ENCODE assay signal across 26 cellular contexts in the genomic region with DNA sequence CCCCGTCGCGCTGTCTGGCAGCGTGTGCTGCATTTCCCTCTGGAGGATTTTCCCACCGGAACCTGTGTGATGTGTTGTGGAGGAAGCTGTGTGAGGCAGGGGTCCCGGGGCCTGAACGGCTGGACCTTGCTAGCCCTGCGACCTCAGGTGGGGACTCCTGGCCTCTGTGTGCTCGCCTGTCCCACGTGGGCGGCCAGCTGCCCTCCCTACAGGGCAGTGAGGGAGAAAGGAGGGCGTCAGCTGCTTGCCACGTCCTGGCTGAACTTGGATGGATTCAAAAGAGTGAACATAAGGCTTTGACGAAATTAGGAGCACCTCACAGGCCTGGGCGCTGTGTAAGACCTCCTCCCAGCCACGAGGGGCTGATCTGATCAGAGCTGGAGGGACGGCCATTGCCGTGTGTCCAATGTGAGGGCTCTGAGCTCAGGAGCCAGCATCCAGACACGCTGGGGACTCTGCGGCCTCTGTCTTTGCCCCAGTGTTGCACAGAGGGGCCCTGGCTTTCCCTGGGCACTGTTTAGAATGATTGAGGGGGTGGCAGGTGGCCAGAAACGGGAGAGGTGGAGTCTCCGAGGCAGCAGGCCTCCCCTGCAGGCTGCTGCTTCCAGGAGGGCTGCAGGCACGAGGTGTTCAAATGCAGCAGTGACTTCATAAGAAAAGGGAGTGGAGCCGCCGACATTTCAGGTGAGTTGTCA. TPM values are rescaled to one million over a fixed set of nuclear protein-coding genes. Genes with fewer than 3 reads are reported as not detected.
DNase-seq lines count a peak whose midpoint lies in the region; ATAC-seq, FAIRE-seq and TF ChIP-seq lines count a peak whose summit lies in the region.
"Had no signal": no experiment of that assay in that cellular context is flagged by ENCODE, and none has a peak within 500 bp of the region (broad histone marks: within the 10 kb centered on the region; RNA-seq: fewer than 3 reads in every experiment).

No MANE protein-coding gene starts in this region.

- no peaks in the 10 kb centered on the region for H3K27me3 ChIP-seq in endodermal cell (ENCODE audit: control insufficient read depth, insufficient read depth, low read length, poor library complexity, severe bottlenecking)
- H3K27me3 ChIP-seq: dorsolateral prefrontal cortex, ovary had no signal

- ATAC-seq in GM19324 (IDR thresholded peaks at IDR 0.05; ENCODE audit: low FRiP score, unreplicated experiment) = no peak
- ATAC-seq: activated CD8-positive, alpha-beta T cell treated with anti-CD3 and anti-CD28 coated beads, Interleukin-2, amount 10 ng/mL, durations not matched to agents 7 days and 5 days; activated T-cell treated with anti-CD3 and anti-CD28 coated beads, Interleukin-2, amount 50 U/mL, for 72 hours; naive thymus-derived CD8-positive, alpha-beta T cell had no signal

- TF ChIP-seq POLR2A in H54 (IDR thresholded peaks at IDR 0.05; ENCODE audit: low read depth, low read length) = no peak

- no peaks in the 10 kb centered on the region for H3K4me1 ChIP-seq in endodermal cell (ENCODE audit: control insufficient read depth, insufficient read depth, low read length)

- FAIRE-seq in H54 (lab: Jason Lieb, UNC) = no peak
- FAIRE-seq: GM19239 had no signal

- intact Hi-C loops in posterior vena cava (cut with DNase I) = no loop called here

- H3K9ac ChIP-seq in endodermal cell (ENCODE audit: extremely low read depth, low read length, poor library complexity, severe bottlenecking) = no peak overlapping the region

- in situ Hi-C loops in G401 (cut with HindIII; ENCODE audit: low sequenced_read_pairs) = no loop called here

- H3K27ac Mint-ChIP-seq in endodermal cell = no peak overlapping the region
- H3K27ac Mint-ChIP-seq: activated CD8-positive, alpha-beta T cell treated with anti-CD3 and anti-CD28 coated beads, Interleukin-2, amount 10 ng/mL, durations not matched to agents 7 days and 5 days; activated T-cell treated with anti-CD3 and anti-CD28 coated beads, Interleukin-2, amount 50 U/mL, for 72 hours had no signal

- peaks cover 58% of the 10 kb centered on the region for H3K36me3 ChIP-seq in endodermal cell (ENCODE audit: control insufficient read depth, insufficient read depth, low read length)
- H3K36me3 ChIP-seq: ovary had no signal

- DNase-seq in G401 (ENCODE audit: low spot score) (peak; percentile 31), NCI-H1694 (lab: John Stamatoyannopoulos, UW) (peak; percentile 39), endodermal cell (peak; percentile 28), posterior vena cava (ENCODE audit: low spot score) (peak; percentile 57), NOMO-1 treated with DMSO at 0.1 percent for 48 hours (lab: John Stamatoyannopoulos, UW; ENCODE audit: unreplicated experiment) (no peak), H54 (ENCODE audit: insufficient read length, low spot score) (no peak)
- DNase-seq: activated CD8-positive, alpha-beta T cell treated with anti-CD3 and anti-CD28 coated beads, Interleukin-2, amount 10 ng/mL, durations not matched to agents 7 days and 5 days; activated naive CD4-positive, alpha-beta T cell treated with anti-CD3 and anti-CD28 coated beads, Interleukin-2, amount 50 U/mL, for 16 hours; activated T-cell treated with anti-CD3 and anti-CD28 coated beads, Interleukin-2, amount 50 U/mL, for 72 hours; anterior cingulate cortex; CD4-positive, alpha-beta memory T cell; kidney glomerular epithelial cell; mesendoderm; NCI-H1048; NCI-H2029; NCI-H2227 treated with DMSO at 0.1 percent for 48 hours; NCI-H748 treated with DMSO at 0.1 percent for 48 hours; stimulated activated CD4-positive, alpha-beta T cell treated with anti-CD3 and anti-CD28 coated beads, Interleukin-12 subunit alpha, Interleukin-12 subunit beta, amount 100 ng/mL, for 4 hours; stimulated activated naive CD4-positive, alpha-beta T cell treated with Interleukin-2 at 50 U/mL for 16 hours had no signal

- no peaks in the 10 kb centered on the region for H3K9me3 ChIP-seq in endodermal cell (ENCODE audit: control insufficient read depth, low read length)
- H3K9me3 ChIP-seq: ovary, thoracic aorta had no signal

- 92 to 95% methylated on average over 19 to 25 of the region's 25 CpGs for WGBS in endodermal cell (ENCODE audit: insufficient coverage in 1 of 2, insufficient read length in 1 of 2), 2 experiments

- H3K4me3 ChIP-seq in endodermal cell (ENCODE audit: low read length) = no peak overlapping the region
- H3K4me3 ChIP-seq: dorsolateral prefrontal cortex, ovary, thoracic aorta had no signal

- H3K9me3 Mint-ChIP-seq in endodermal cell = peaks cover 3% of the 10 kb centered on the region
- H3K9me3 Mint-ChIP-seq: activated T-cell treated with anti-CD3 and anti-CD28 coated beads, Interleukin-2, amount 50 U/mL, for 72 hours had no signal

- no peak overlapping the region for H3K4me3 Mint-ChIP-seq in endodermal cell
- H3K4me3 Mint-ChIP-seq: activated CD8-positive, alpha-beta T cell treated with anti-CD3 and anti-CD28 coated beads, Interleukin-2, amount 10 ng/mL, durations not matched to agents 7 days and 5 days; activated T-cell treated with anti-CD3 and anti-CD28 coated beads, Interleukin-2, amount 50 U/mL, for 72 hours; CD4-positive, alpha-beta memory T cell; naive thymus-derived CD8-positive, alpha-beta T cell had no signal

- peaks cover 62% of the 10 kb centered on the region for H3K36me3 Mint-ChIP-seq in endodermal cell (ENCODE audit: low read depth)

- no peaks in the 10 kb centered on the region for H3K27me3 Mint-ChIP-seq in endodermal cell (ENCODE audit: insufficient read depth)
- H3K27me3 Mint-ChIP-seq: CD4-positive, alpha-beta memory T cell; naive thymus-derived CD8-positive, alpha-beta T cell had no signal

- no peak for TF ChIP-seq CTCF in endodermal cell (conservative IDR thresholded peaks at IDR 0.05)

- no peaks in the 10 kb centered on the region for H3K4me1 Mint-ChIP-seq in endodermal cell

- no peak overlapping the region for H3K27ac ChIP-seq in endodermal cell (ENCODE audit: low read depth, low read length)
- H3K27ac ChIP-seq: dorsolateral prefrontal cortex, epithelial cell of prostate, ovary, thoracic aorta had no signal

RNA-seq across cellular contexts. Expression of a gene that starts 13.0 kb away (rescaled TPM):
- total RNA-seq in G401 (2014; rRNA removed; shearing (Covaris generic)) = 23.0 and 39.4 TPM in 2 replicates
- total RNA-seq in endodermal cell = 10 to 100 TPM; 74.8 to 76.1 TPM
- 84.3 TPM for polyA plus RNA-seq in endodermal cell (2013, experiment 1 of 2)
- 82.9 TPM for polyA plus RNA-seq in endodermal cell (2013, experiment 2 of 2)
- 10 to 100 TPM; 36.6 to 40.3 TPM for total RNA-seq in posterior vena cava

Comparison
In these comparisons a context has a peak if more than half of its experiments do, and no peak if none do; other contexts are left out.
1. DNase-seq: peak in G401 (single experiment), NCI-H1694 (single experiment), endodermal cell (single experiment) and posterior vena cava (single experiment); none in NOMO-1 treated with DMSO at 0.1 percent for 48 hours (single experiment) and H54 (single experiment).